9 cellular contexts compared by ENCODE assay signal in the genomic region with DNA sequence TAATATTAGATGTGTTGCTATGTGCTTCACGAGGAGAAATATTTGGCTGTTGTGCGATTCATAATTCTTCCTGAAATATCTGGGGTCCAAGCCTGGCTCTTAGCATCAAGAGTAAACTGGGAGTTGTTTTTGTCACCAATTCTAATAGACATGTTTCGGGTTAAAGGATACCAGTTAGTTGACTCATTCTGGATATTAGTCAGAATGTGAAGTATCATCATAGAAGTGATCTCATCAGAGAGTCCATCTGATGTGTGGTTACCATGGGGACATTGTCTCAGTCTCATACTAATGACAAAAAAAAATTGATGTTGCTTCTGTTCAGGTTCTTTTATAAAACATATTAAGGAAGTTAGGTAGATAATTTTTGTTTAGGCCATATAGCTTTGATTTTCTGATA. TPM values are rescaled to one million over a fixed set of nuclear protein-coding genes. Genes with fewer than 3 reads are reported as not detected.
DNase-seq lines count a peak whose midpoint lies in the region; ATAC-seq and TF ChIP-seq lines count a peak whose summit lies in the region.
"Had no signal": no experiment of that assay in that cellular context is flagged by ENCODE, and none has a peak within 500 bp of the region (broad histone marks: within the 10 kb centered on the region; RNA-seq: fewer than 3 reads in every experiment).

No MANE protein-coding gene starts in this region.

- H3K4me3 ChIP-seq in gastroesophageal sphincter (no peak overlapping the region), lower leg skin (ENCODE audit: low read depth, poor library complexity, severe bottlenecking) (no peak overlapping the region)
- H3K4me3 ChIP-seq: SK-N-MC had no signal

- H3K4me1 ChIP-seq in gastroesophageal sphincter: no peaks in the 10 kb centered on the region

- no peaks in the 10 kb centered on the region for H3K9me3 ChIP-seq in gastroesophageal sphincter

- intact Hi-C loops in lower leg skin (cut with DNase I; ENCODE audit: low total_unique reads): no loop called here

- TF ChIP-seq CTCF in GM10248 (IDR thresholded peaks at IDR 0.05; ENCODE audit: control extremely low read depth, extremely low read depth, low read depth, missing control alignments): no peak
- no peak for TF ChIP-seq CTCF in RWPE1 (conservative IDR thresholded peaks at IDR 0.05; ENCODE audit: low read depth)
- no peak for TF ChIP-seq CTCF in gastroesophageal sphincter (IDR thresholded peaks at IDR 0.05)
- TF ChIP-seq CTCF in lower leg skin (IDR thresholded peaks at IDR 0.05): no peak

- POLR2A ChIA-PET in GM10248 (lab: Yijun Ruan, JAX) (no interaction called here), RWPE1 (lab: Yijun Ruan, JAX; ENCODE audit: low non-redundant PET) (no interaction called here)

- H3K27me3 ChIP-seq in gastroesophageal sphincter: no peaks in the 10 kb centered on the region

- TF ChIP-seq POLR2A in gastroesophageal sphincter (IDR thresholded peaks at IDR 0.05): no peak
- no peak for TF ChIP-seq POLR2A in lower leg skin (IDR thresholded peaks at IDR 0.05)

- TF ChIP-seq EP300 in gastroesophageal sphincter (IDR thresholded peaks at IDR 0.05): no peak

- WGBS in gastroesophageal sphincter (ENCODE audit: low coverage in 1 of 2), 2 donors: 53 to 57% methylated on average over 3 of the region's 3 CpGs
- WGBS in lower leg skin, 2 donors: 52 to 66% methylated on average over 3 of the region's 3 CpGs

- CTCF ChIA-PET in GM10248 (lab: Yijun Ruan, JAX) (interaction anchor here (0.7 to 1.4 kb wide), 4 partner anchors 9 to 47 kb away, joined by 3 to 4 read pairs (median 4); no protein-coding TSS in a partner anchor), RWPE1 (lab: Yijun Ruan, JAX) (no interaction called here)

- no peak overlapping the region for H3K27ac ChIP-seq in RWPE1
- H3K27ac ChIP-seq in gastroesophageal sphincter: no peak overlapping the region
- H3K27ac ChIP-seq: SK-N-MC had no signal

- DNase-seq in GM10248 (ENCODE audit: extremely low spot score) (peak; percentile 26), RWPE1 (ENCODE audit: low spot score) (peak; percentile 60), iris pigment epithelial cell (ENCODE audit: low read depth) (peak; percentile 75), inferior parietal cortex (ENCODE audit: extremely low spot score) (no peak), lower leg skin (ENCODE audit: low spot score in 2 of 2) (no peak)
- no peak for DNase-seq in stimulated activated CD4-positive, alpha-beta T cell treated with anti-CD3 and anti-CD28 coated beads, Interleukin-4, amount 100 ng/mL, for 4 hours

- ATAC-seq in GM21717 (IDR thresholded peaks at IDR 0.05; ENCODE audit: unreplicated experiment) (peak; percentile 95), gastroesophageal sphincter (no peak)

- H3K36me3 ChIP-seq in gastroesophageal sphincter: peaks cover 0 to 24% of the 10 kb centered on the region in 2 donors

RNA-seq across cellular contexts. Expression of a gene that starts 57.2 kb away (rescaled TPM):
- total RNA-seq in gastroesophageal sphincter (10 to 100 TPM; 17.3 to 26.1 (median 21.5) TPM), lower leg skin (10 to 100 TPM; 27.7 to 77.0 (median 45.9) TPM)

Comparison
In these comparisons a context has a peak if more than half of its experiments do, and no peak if none do; other contexts are left out.
1. DNase-seq: peak in GM10248 (single experiment), RWPE1 (single experiment) and iris pigment epithelial cell (single experiment); none in inferior parietal cortex (single experiment), lower leg skin (0 of 2) and stimulated activated CD4-positive, alpha-beta T cell treated with anti-CD3 and anti-CD28 coated beads, Interleukin-4, amount 100 ng/mL, for 4 hours (0 of 2).